9 cellular contexts compared by ENCODE assay signal in genomic region chr5:72178910-72179815, GRCh38.
DNase-seq lines count a peak whose midpoint lies in the region; ATAC-seq, FAIRE-seq and TF ChIP-seq lines count a peak whose summit lies in the region.
"Had no signal": no experiment of that assay in that cellular context is flagged by ENCODE, and none has a peak within 500 bp of the region (broad histone marks: within the 10 kb centered on the region; RNA-seq: fewer than 3 reads in every experiment).

No MANE protein-coding gene starts in this region.

- no peaks in the 10 kb centered on the region for H4K20me1 ChIP-seq in Karpas-422 (ENCODE audit: insufficient read depth, low read depth, low read length)

- CTCF ChIA-PET in AG04449 (lab: Yijun Ruan, JAX): interaction anchor here (1.6 to 1.7 kb wide), 2 partner anchors 13 to 101 kb away, joined by 5 to 7 read pairs; no protein-coding TSS in a partner anchor

- H2AFZ ChIP-seq in neuron (ENCODE audit: low read depth, low read length): no peak overlapping the region
- H2AFZ ChIP-seq in Karpas-422 (ENCODE audit: low read length): no peak overlapping the region

- H3K9ac ChIP-seq in Karpas-422 (ENCODE audit: low read length): no peak overlapping the region

- H3K79me2 ChIP-seq in Karpas-422 (ENCODE audit: low read length): no peaks in the 10 kb centered on the region

- TF ChIP-seq CTCF in AG04449 (IDR thresholded peaks at IDR 0.05; ENCODE audit: insufficient read depth, low read length, missing control alignments) (no peak), esophagus muscularis mucosa (IDR thresholded peaks at IDR 0.05) (no peak)

- peak overlapping the region; percentile 73 to 86 (median 85) for H3K27ac ChIP-seq in esophagus muscularis mucosa (replicated peaks in 1 of 4)
- no peak overlapping the region for H3K27ac ChIP-seq in Karpas-422 (ENCODE audit: low read length)

- DNase-seq in AG04449 (ENCODE audit: low read depth, low spot score): peak; percentile 64
- DNase-seq in RCC 7860 (ENCODE audit: low spot score): peak; percentile 27
- no peak for DNase-seq in esophagus muscularis mucosa (ENCODE audit: extremely low spot score)
- no peak for DNase-seq in DMS79 (lab: John Stamatoyannopoulos, UW)
- DNase-seq in Karpas-422: no peak

- H3K4me1 ChIP-seq in esophagus muscularis mucosa: peaks cover 9 to 75% (median 59%) of the 10 kb centered on the region in 4 donors
- peaks cover 81% of the 10 kb centered on the region for H3K4me1 ChIP-seq in neuron (ENCODE audit: insufficient read depth, low read length)
- no peaks in the 10 kb centered on the region for H3K4me1 ChIP-seq in Karpas-422 (ENCODE audit: low read length)

- peaks cover 0 to 19% (median 8%) of the 10 kb centered on the region in 4 donors for H3K36me3 ChIP-seq in esophagus muscularis mucosa
- H3K36me3 ChIP-seq in neuron (ENCODE audit: insufficient read depth, low read length): peaks cover 39% of the 10 kb centered on the region
- H3K36me3 ChIP-seq in Karpas-422 (ENCODE audit: insufficient read depth, low read length): no peaks in the 10 kb centered on the region
- H3K36me3 ChIP-seq: upper lobe of left lung had no signal

- no peak for TF ChIP-seq EP300 in esophagus muscularis mucosa (IDR thresholded peaks at IDR 0.05)

- POLR2A ChIA-PET in AG04449 (lab: Yijun Ruan, JAX): interaction anchor here (0.9 kb wide), 1 partner anchor 9 kb away, joined by 3 read pairs; no protein-coding TSS in a partner anchor

- H3K9me3 ChIP-seq in esophagus muscularis mucosa (no peaks in the 10 kb centered on the region), neuron (ENCODE audit: low read length) (no peaks in the 10 kb centered on the region), Karpas-422 (ENCODE audit: low read length) (no peaks in the 10 kb centered on the region)
- H3K9me3 ChIP-seq: upper lobe of left lung had no signal

- no peak overlapping the region for H3K4me2 ChIP-seq in Karpas-422 (ENCODE audit: low read depth, low read length, poor library complexity, severe bottlenecking)

- no peaks in the 10 kb centered on the region for H3K27me3 ChIP-seq in esophagus muscularis mucosa
- no peaks in the 10 kb centered on the region for H3K27me3 ChIP-seq in neuron (ENCODE audit: insufficient read depth, low read length)
- no peaks in the 10 kb centered on the region for H3K27me3 ChIP-seq in Karpas-422 (ENCODE audit: low read length)
- H3K27me3 ChIP-seq: upper lobe of left lung had no signal

- intact Hi-C loops in esophagus muscularis mucosa (cut with DNase I): no loop called here

- 48% methylated on average over 23 of the region's 29 CpGs for WGBS in esophagus muscularis mucosa

- no peak for FAIRE-seq in RCC 7860 (lab: Jason Lieb, UNC)

- no peak for TF ChIP-seq POLR2A in esophagus muscularis mucosa (IDR thresholded peaks at IDR 0.05; ENCODE audit: low read depth)

- H3K4me3 ChIP-seq in AG04449 (ENCODE audit: low read depth, low read length) (peak overlapping the region; percentile 46), esophagus muscularis mucosa (peak overlapping the region; percentile 41 to 55 (median 46)), neuron (ENCODE audit: low read length) (peak overlapping the region; percentile 19), Karpas-422 (ENCODE audit: low read length) (no peak overlapping the region)

- H3K9me2 ChIP-seq in Karpas-422 (replicated peaks; ENCODE audit: insufficient read depth, low read length): no peaks in the 10 kb centered on the region

- ATAC-seq in HG03460 (IDR thresholded peaks at IDR 0.05; ENCODE audit: unreplicated experiment) (no peak), HG02884 (IDR thresholded peaks at IDR 0.05; ENCODE audit: unreplicated experiment) (no peak)

Comparison
In these comparisons a context has a peak if more than half of its experiments do, and no peak if none do; other contexts are left out.
1. DNase-seq: peak in AG04449 (single experiment) and RCC 7860 (single experiment); none in esophagus muscularis mucosa (single experiment), DMS79 (single experiment) and Karpas-422 (single experiment).